In genomic region chr11:65115361-65116082, GRCh38 we compare ENCODE assay signal across 11 cellular contexts. TPM values are rescaled to one million over a fixed set of nuclear protein-coding genes. Genes with fewer than 3 reads are reported as not detected.
DNase-seq lines count a peak whose midpoint lies in the region; ATAC-seq and TF ChIP-seq lines count a peak whose summit lies in the region.
"Had no signal": no experiment of that assay in that cellular context is flagged by ENCODE, and none has a peak within 500 bp of the region (broad histone marks: within the 10 kb centered on the region; RNA-seq: fewer than 3 reads in every experiment).

No MANE protein-coding gene starts in this region.

- POLR2A ChIA-PET in HEK293 (lab: Yijun Ruan, JAX): interaction anchor here (1.1 to 1.7 kb wide), 3 partner anchors 18 to 90 kb away, joined by 3 read pairs; no protein-coding TSS in a partner anchor
- POLR2A ChIA-PET in naive thymus-derived CD8-positive, alpha-beta T cell (lab: Charles Lee): interaction anchor here (0.7 to 3.8 kb wide), 7 partner anchors 12 to 455 kb away, joined by 5 to 42 read pairs (median 14); partner anchors contain the start of genes SF1, SYVN1, VPS51 and ZNRD2

- CTCF ChIA-PET in HEK293 (lab: Yijun Ruan, JAX): interaction anchor here (0.9 to 2.9 kb wide), 3 partner anchors 16 to 269 kb away, joined by 3 to 11 read pairs (median 4); no protein-coding TSS in a partner anchor

- peak overlapping the region; percentile 86 for H3K4me3 Mint-ChIP-seq in activated naive CD8-positive, alpha-beta T cell treated with anti-CD3 and anti-CD28 coated beads for 36 hours
- peak overlapping the region; percentile 22 to 94 (median 88) for H3K4me3 Mint-ChIP-seq in naive thymus-derived CD8-positive, alpha-beta T cell

- H3K9me3 Mint-ChIP-seq in activated naive CD8-positive, alpha-beta T cell treated with anti-CD3 and anti-CD28 coated beads for 36 hours: no peaks in the 10 kb centered on the region
- H3K9me3 Mint-ChIP-seq in naive thymus-derived CD8-positive, alpha-beta T cell: no peaks in the 10 kb centered on the region

- H3K9me3 ChIP-seq in HEK293 (ENCODE audit: control insufficient read depth, insufficient read depth, low read depth, low read length): no peaks in the 10 kb centered on the region
- H3K9me3 ChIP-seq: SK-N-SH, thoracic aorta had no signal

- H3K36me3 Mint-ChIP-seq in activated naive CD8-positive, alpha-beta T cell treated with anti-CD3 and anti-CD28 coated beads for 36 hours: peaks cover 35% of the 10 kb centered on the region
- peaks cover 3 to 29% (median 6%) of the 10 kb centered on the region in 3 donors for H3K36me3 Mint-ChIP-seq in naive thymus-derived CD8-positive, alpha-beta T cell

- intact Hi-C loops in left cardiac atrium (cut with DNase I): loop anchor here in 1 of 2 donors (5.0 kb wide), 1 partner anchor 103 kb away; the partner anchor contains the start of gene ARL2

- H3K4me1 Mint-ChIP-seq in activated naive CD8-positive, alpha-beta T cell treated with anti-CD3 and anti-CD28 coated beads for 36 hours: peaks cover 57% of the 10 kb centered on the region
- H3K4me1 Mint-ChIP-seq in naive thymus-derived CD8-positive, alpha-beta T cell: peaks cover 26 to 64% (median 49%) of the 10 kb centered on the region in 4 donors

- H3K36me3 ChIP-seq in ACC112 (ENCODE audit: insufficient read depth, low read length): peaks cover 8% of the 10 kb centered on the region; the same call in 1 of the 2 replicates
- H3K36me3 ChIP-seq in HEK293 (ENCODE audit: control insufficient read depth in 2 of 2, insufficient read depth in 1 of 2, low read length in 2 of 2): peaks cover 3 to 52% of the 10 kb centered on the region in 2 experiments; a peak in 2 of 3 replicates

- peaks cover 24% of the 10 kb centered on the region for H3K79me2 ChIP-seq in ACC112 (ENCODE audit: control insufficient read depth, insufficient read depth, low read length, unreplicated experiment)

- no peak overlapping the region for H2AFZ ChIP-seq in ACC112 (ENCODE audit: low read length, unreplicated experiment)

- H3K4me1 ChIP-seq in ACC112 (ENCODE audit: control insufficient read depth, insufficient read depth, low read length, unreplicated experiment) (peaks cover 13% of the 10 kb centered on the region), HEK293 (ENCODE audit: control insufficient read depth, insufficient read depth, low read length) (peaks cover 6% of the 10 kb centered on the region)

- H3K27ac ChIP-seq in ACC112 (ENCODE audit: low read depth, low read length) (no peak overlapping the region), HEK293 (ENCODE audit: extremely low read depth, low read depth, low read length) (no peak overlapping the region)

- TF ChIP-seq CTCF in HEK293 (tag by site-specific recombination; IDR thresholded peaks at IDR 0.05): no peak

- ATAC-seq in naive thymus-derived CD8-positive, alpha-beta T cell: no peak
- ATAC-seq in left cardiac atrium (no peak), HG02840 (IDR thresholded peaks at IDR 0.05; ENCODE audit: low FRiP score, unreplicated experiment) (no peak)

- peak overlapping the region; percentile 99 for H3K27ac Mint-ChIP-seq in activated naive CD8-positive, alpha-beta T cell treated with anti-CD3 and anti-CD28 coated beads for 36 hours
- H3K27ac Mint-ChIP-seq in naive thymus-derived CD8-positive, alpha-beta T cell: peak overlapping the region in 9 of 10 donors; percentile 20 to 97 (median 63)

- H3K27me3 ChIP-seq in ACC112 (ENCODE audit: insufficient read depth, low read length): no peaks in the 10 kb centered on the region

- H3K4me3 ChIP-seq in ACC112 (ENCODE audit: low read depth, low read length): peak overlapping the region; percentile 78; the same call in 1 of the 2 replicates
- H3K4me3 ChIP-seq in HEK293 (ENCODE audit: low read depth, low read length): no peak overlapping the region

- DNase-seq in activated naive CD8-positive, alpha-beta T cell treated with anti-CD3 and anti-CD28 coated beads for 36 hours: no peak
- DNase-seq in naive thymus-derived CD8-positive, alpha-beta T cell: no peak
- DNase-seq in RKO (ENCODE audit: low spot score): no peak
- no peak for DNase-seq in NCI-H774 (lab: John Stamatoyannopoulos, UW)
- no peak for DNase-seq in left cardiac atrium
- DNase-seq: cortex of kidney, SK-N-SH had no signal

- H3K27me3 Mint-ChIP-seq in activated naive CD8-positive, alpha-beta T cell treated with anti-CD3 and anti-CD28 coated beads for 36 hours: peaks cover 3% of the 10 kb centered on the region
- no peaks in the 10 kb centered on the region for H3K27me3 Mint-ChIP-seq in naive thymus-derived CD8-positive, alpha-beta T cell

TF ChIP-seq in HEK293, 187 proteins besides CTCF, POLR2A, EP300 and RAD21:
- TF ChIP-seq HIC1 (tag by site-specific recombination; IDR thresholded peaks at IDR 0.05): 0 out of 2 replicates have a peak, but pooled peaks have one; percentile 24
- TF ChIP-seq ZNF707 (tag by site-specific recombination; IDR thresholded peaks at IDR 0.05): no peak
- no peak for TF ChIP-seq ZNF580 (tag by site-specific recombination; IDR thresholded peaks at IDR 0.05)

RNA-seq across cellular contexts. Expression of gene ZNHIT2, which starts 2.0 kb away (rescaled TPM):
- total RNA-seq in activated naive CD8-positive, alpha-beta T cell treated with anti-CD3 and anti-CD28 coated beads for 36 hours: 10 to 100 TPM; 14.9 to 15.1 TPM
- total RNA-seq in naive thymus-derived CD8-positive, alpha-beta T cell: 10 to 100 TPM; 16.6 to 17.9 TPM
- 10 to 100 TPM; 24.3 to 33.1 (median 29.8) TPM for polyA plus RNA-seq in naive thymus-derived CD8-positive, alpha-beta T cell
- total RNA-seq in left cardiac atrium: 1 to 10 TPM; 6.6 to 8.2 TPM

RNA-seq across cellular contexts. Expression of gene TM7SF2, which starts 3.9 kb away (rescaled TPM):
- total RNA-seq in activated naive CD8-positive, alpha-beta T cell treated with anti-CD3 and anti-CD28 coated beads for 36 hours: 10 to 100 TPM; 12.3 to 14.7 TPM
- 10 to 100 TPM; 29.0 to 29.2 TPM for total RNA-seq in naive thymus-derived CD8-positive, alpha-beta T cell
- 10 to 100 TPM; 17.4 to 22.6 (median 21.2) TPM for polyA plus RNA-seq in naive thymus-derived CD8-positive, alpha-beta T cell
- 10 to 100 TPM; 50.0 to 53.2 TPM for total RNA-seq in left cardiac atrium

RNA-seq across cellular contexts. Expression of gene FAU, which starts 6.4 kb away (rescaled TPM):
- 1,000 to 10,000 TPM; 1,087 to 1,097 TPM for total RNA-seq in activated naive CD8-positive, alpha-beta T cell treated with anti-CD3 and anti-CD28 coated beads for 36 hours
- 1,000 to 10,000 TPM; 1,487 to 1,501 TPM for total RNA-seq in naive thymus-derived CD8-positive, alpha-beta T cell
- 1,000 to 10,000 TPM; 1,097 to 1,366 (median 1,350) TPM for polyA plus RNA-seq in naive thymus-derived CD8-positive, alpha-beta T cell
- total RNA-seq in left cardiac atrium: 100 to 1,000 TPM; 651 to 723 TPM

RNA-seq across cellular contexts. Expression of gene MRPL49, which starts 6.6 kb away (rescaled TPM):
- total RNA-seq in activated naive CD8-positive, alpha-beta T cell treated with anti-CD3 and anti-CD28 coated beads for 36 hours: 100 to 1,000 TPM in 1 of 2 experiments, 10 to 100 TPM in 1; 99.9 to 100 TPM
- total RNA-seq in naive thymus-derived CD8-positive, alpha-beta T cell: 10 to 100 TPM; 76.0 to 76.2 TPM
- polyA plus RNA-seq in naive thymus-derived CD8-positive, alpha-beta T cell: 10 to 100 TPM; 78.9 to 96.9 (median 90.1) TPM
- 10 to 100 TPM; 26.3 to 33.4 TPM for total RNA-seq in left cardiac atrium

RNA-seq across cellular contexts. Expression of gene SYVN1, which starts 18.8 kb away (rescaled TPM):
- 10 to 100 TPM; 27.5 to 29.3 TPM for total RNA-seq in activated naive CD8-positive, alpha-beta T cell treated with anti-CD3 and anti-CD28 coated beads for 36 hours
- total RNA-seq in naive thymus-derived CD8-positive, alpha-beta T cell: 10 to 100 TPM; 61.9 to 65.2 TPM
- 10 to 100 TPM in 1 of 3 donors, 1 to 10 TPM in 2; 7.9 to 10.6 (median 8.2) TPM for polyA plus RNA-seq in naive thymus-derived CD8-positive, alpha-beta T cell
- 10 to 100 TPM; 33.2 to 41.6 TPM for total RNA-seq in left cardiac atrium
